2 cellular contexts compared by ENCODE assay signal in the genomic region with DNA sequence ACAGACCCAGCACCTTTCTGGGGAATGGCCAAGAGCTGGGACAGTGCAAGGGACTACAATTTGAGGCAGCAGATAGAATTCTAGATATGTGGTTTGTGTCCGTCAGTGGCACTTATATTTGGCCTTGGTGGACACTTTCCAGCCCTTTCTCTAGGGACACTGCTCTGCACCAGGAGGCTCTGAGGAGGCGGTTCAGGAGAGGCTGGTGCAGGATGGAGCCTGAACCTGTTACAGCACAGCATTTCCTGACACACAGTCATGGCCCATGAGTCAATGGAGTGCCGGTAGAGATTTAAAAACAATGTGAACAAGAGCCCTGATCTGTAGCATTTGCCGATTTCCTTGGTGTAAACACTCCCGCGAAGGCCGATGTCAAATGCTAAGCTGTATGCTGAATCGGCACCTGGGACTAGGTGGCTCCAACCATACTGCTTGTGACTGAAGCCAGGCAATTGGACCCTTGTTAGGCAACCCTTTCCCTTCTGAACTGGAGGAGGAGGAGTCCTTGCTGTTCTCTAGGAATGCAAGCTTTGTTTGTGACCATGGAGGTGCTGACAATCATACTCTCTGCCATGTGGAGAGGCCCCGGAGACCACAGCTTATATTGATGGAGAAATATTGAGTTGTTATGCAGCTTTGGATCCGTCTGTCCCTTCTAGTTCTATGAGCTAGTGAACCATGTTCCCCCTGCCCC.
A peak's percentile ranks its signal among the peaks of the same experiment; 100 is the strongest.
TF ChIP-seq lines count a peak whose summit lies in the region.

No MANE protein-coding gene starts in this region.

TF ChIP-seq in HepG2, 621 proteins besides CTCF, POLR2A, EP300 and RAD21:
- TF ChIP-seq, protein P1, sequence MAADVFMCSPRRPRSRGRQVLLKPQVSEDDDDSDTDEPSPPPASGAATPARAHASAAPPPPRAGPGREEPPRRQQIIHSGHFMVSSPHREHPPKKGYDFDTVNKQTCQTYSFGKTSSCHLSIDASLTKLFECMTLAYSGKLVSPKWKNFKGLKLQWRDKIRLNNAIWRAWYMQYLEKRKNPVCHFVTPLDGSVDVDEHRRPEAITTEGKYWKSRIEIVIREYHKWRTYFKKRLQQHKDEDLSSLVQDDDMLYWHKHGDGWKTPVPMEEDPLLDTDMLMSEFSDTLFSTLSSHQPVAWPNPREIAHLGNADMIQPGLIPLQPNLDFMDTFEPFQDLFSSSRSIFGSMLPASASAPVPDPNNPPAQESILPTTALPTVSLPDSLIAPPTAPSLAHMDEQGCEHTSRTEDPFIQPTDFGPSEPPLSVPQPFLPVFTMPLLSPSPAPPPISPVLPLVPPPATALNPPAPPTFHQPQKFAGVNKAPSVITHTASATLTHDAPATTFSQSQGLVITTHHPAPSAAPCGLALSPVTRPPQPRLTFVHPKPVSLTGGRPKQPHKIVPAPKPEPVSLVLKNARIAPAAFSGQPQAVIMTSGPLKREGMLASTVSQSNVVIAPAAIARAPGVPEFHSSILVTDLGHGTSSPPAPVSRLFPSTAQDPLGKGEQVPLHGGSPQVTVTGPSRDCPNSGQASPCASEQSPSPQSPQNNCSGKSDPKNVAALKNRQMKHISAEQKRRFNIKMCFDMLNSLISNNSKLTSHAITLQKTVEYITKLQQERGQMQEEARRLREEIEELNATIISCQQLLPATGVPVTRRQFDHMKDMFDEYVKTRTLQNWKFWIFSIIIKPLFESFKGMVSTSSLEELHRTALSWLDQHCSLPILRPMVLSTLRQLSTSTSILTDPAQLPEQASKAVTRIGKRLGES (CRISPR knock-in tag; IDR thresholded peaks at IDR 0.05; ENCODE audit: borderline replicate concordance): no peak
- no peak for TF ChIP-seq ATF7-NPFF (CRISPR knock-in tag; IDR thresholded peaks at IDR 0.05; ENCODE audit: low read depth)
- 0 out of 2 replicates have a peak, but pooled peaks have one; percentile 10 for TF ChIP-seq TRIM24 (CRISPR knock-in tag; IDR thresholded peaks at IDR 0.05)
- peak; percentile 46; the same call in 1 of the 2 replicates for TF ChIP-seq ZBTB7A (CRISPR knock-in tag; IDR thresholded peaks at IDR 0.05)
- TF ChIP-seq CEBPG (CRISPR knock-in tag; IDR thresholded peaks at IDR 0.05): 0 out of 2 replicates have a peak, but pooled peaks have one; percentile 5
- peak; percentile 84 to 85 for TF ChIP-seq MAFK (conservative IDR thresholded peaks at IDR 0.05 in 1 of 2, IDR thresholded peaks at IDR 0.05 in 1 of 2; ENCODE audit: low read length in 2 of 2)
- TF ChIP-seq ZNF337 (CRISPR knock-in tag; IDR thresholded peaks at IDR 0.05; ENCODE audit: borderline replicate concordance, low read depth): no peak
- TF ChIP-seq MAFF (IDR thresholded peaks at IDR 0.05; ENCODE audit: low read depth, low read length): peak; percentile 72
- no peak for TF ChIP-seq ZNF772 (CRISPR knock-in tag; IDR thresholded peaks at IDR 0.05)
- TF ChIP-seq, protein P2, sequence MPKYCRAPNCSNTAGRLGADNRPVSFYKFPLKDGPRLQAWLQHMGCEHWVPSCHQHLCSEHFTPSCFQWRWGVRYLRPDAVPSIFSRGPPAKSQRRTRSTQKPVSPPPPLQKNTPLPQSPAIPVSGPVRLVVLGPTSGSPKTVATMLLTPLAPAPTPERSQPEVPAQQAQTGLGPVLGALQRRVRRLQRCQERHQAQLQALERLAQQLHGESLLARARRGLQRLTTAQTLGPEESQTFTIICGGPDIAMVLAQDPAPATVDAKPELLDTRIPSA (CRISPR knock-in tag; IDR thresholded peaks at IDR 0.05; ENCODE audit: borderline replicate concordance): no peak
- TF ChIP-seq, protein P3, sequence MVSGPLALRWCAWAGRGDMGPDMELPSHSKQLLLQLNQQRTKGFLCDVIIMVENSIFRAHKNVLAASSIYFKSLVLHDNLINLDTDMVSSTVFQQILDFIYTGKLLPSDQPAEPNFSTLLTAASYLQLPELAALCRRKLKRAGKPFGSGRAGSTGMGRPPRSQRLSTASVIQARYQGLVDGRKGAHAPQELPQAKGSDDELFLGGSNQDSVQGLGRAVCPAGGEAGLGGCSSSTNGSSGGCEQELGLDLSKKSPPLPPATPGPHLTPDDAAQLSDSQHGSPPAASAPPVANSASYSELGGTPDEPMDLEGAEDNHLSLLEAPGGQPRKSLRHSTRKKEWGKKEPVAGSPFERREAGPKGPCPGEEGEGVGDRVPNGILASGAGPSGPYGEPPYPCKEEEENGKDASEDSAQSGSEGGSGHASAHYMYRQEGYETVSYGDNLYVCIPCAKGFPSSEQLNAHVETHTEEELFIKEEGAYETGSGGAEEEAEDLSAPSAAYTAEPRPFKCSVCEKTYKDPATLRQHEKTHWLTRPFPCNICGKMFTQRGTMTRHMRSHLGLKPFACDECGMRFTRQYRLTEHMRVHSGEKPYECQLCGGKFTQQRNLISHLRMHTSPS (CRISPR knock-in tag; IDR thresholded peaks at IDR 0.05; ENCODE audit: low read depth): no peak
- peak; percentile 72 for TF ChIP-seq BCL6 (CRISPR knock-in tag; IDR thresholded peaks at IDR 0.05)

TF ChIP-seq in H1, 55 proteins besides CTCF, POLR2A, EP300 and RAD21:
- TF ChIP-seq CREB1 (IDR thresholded peaks at IDR 0.05): no peak
- TF ChIP-seq, protein P4, sequence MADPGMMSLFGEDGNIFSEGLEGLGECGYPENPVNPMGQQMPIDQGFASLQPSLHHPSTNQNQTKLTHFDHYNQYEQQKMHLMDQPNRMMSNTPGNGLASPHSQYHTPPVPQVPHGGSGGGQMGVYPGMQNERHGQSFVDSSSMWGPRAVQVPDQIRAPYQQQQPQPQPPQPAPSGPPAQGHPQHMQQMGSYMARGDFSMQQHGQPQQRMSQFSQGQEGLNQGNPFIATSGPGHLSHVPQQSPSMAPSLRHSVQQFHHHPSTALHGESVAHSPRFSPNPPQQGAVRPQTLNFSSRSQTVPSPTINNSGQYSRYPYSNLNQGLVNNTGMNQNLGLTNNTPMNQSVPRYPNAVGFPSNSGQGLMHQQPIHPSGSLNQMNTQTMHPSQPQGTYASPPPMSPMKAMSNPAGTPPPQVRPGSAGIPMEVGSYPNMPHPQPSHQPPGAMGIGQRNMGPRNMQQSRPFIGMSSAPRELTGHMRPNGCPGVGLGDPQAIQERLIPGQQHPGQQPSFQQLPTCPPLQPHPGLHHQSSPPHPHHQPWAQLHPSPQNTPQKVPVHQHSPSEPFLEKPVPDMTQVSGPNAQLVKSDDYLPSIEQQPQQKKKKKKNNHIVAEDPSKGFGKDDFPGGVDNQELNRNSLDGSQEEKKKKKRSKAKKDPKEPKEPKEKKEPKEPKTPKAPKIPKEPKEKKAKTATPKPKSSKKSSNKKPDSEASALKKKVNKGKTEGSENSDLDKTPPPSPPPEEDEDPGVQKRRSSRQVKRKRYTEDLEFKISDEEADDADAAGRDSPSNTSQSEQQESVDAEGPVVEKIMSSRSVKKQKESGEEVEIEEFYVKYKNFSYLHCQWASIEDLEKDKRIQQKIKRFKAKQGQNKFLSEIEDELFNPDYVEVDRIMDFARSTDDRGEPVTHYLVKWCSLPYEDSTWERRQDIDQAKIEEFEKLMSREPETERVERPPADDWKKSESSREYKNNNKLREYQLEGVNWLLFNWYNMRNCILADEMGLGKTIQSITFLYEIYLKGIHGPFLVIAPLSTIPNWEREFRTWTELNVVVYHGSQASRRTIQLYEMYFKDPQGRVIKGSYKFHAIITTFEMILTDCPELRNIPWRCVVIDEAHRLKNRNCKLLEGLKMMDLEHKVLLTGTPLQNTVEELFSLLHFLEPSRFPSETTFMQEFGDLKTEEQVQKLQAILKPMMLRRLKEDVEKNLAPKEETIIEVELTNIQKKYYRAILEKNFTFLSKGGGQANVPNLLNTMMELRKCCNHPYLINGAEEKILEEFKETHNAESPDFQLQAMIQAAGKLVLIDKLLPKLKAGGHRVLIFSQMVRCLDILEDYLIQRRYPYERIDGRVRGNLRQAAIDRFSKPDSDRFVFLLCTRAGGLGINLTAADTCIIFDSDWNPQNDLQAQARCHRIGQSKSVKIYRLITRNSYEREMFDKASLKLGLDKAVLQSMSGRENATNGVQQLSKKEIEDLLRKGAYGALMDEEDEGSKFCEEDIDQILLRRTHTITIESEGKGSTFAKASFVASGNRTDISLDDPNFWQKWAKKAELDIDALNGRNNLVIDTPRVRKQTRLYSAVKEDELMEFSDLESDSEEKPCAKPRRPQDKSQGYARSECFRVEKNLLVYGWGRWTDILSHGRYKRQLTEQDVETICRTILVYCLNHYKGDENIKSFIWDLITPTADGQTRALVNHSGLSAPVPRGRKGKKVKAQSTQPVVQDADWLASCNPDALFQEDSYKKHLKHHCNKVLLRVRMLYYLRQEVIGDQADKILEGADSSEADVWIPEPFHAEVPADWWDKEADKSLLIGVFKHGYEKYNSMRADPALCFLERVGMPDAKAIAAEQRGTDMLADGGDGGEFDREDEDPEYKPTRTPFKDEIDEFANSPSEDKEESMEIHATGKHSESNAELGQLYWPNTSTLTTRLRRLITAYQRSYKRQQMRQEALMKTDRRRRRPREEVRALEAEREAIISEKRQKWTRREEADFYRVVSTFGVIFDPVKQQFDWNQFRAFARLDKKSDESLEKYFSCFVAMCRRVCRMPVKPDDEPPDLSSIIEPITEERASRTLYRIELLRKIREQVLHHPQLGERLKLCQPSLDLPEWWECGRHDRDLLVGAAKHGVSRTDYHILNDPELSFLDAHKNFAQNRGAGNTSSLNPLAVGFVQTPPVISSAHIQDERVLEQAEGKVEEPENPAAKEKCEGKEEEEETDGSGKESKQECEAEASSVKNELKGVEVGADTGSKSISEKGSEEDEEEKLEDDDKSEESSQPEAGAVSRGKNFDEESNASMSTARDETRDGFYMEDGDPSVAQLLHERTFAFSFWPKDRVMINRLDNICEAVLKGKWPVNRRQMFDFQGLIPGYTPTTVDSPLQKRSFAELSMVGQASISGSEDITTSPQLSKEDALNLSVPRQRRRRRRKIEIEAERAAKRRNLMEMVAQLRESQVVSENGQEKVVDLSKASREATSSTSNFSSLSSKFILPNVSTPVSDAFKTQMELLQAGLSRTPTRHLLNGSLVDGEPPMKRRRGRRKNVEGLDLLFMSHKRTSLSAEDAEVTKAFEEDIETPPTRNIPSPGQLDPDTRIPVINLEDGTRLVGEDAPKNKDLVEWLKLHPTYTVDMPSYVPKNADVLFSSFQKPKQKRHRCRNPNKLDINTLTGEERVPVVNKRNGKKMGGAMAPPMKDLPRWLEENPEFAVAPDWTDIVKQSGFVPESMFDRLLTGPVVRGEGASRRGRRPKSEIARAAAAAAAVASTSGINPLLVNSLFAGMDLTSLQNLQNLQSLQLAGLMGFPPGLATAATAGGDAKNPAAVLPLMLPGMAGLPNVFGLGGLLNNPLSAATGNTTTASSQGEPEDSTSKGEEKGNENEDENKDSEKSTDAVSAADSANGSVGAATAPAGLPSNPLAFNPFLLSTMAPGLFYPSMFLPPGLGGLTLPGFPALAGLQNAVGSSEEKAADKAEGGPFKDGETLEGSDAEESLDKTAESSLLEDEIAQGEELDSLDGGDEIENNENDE (IDR thresholded peaks at IDR 0.05; ENCODE audit: insufficient replicate concordance, low read length): no peak
- TF ChIP-seq YY1 (IDR thresholded peaks at IDR 0.05; ENCODE audit: low read depth, low read length): no peak
- no peak for TF ChIP-seq KDM1A (IDR thresholded peaks at IDR 0.05; ENCODE audit: borderline replicate concordance, low read length)
- no peak for TF ChIP-seq ZNF274 (IDR thresholded peaks at IDR 0.05; ENCODE audit: borderline replicate concordance, extremely low read depth, low read length)
- TF ChIP-seq NRF1 (IDR thresholded peaks at IDR 0.05; ENCODE audit: low read depth, low read length): no peak
- TF ChIP-seq, protein P5, sequence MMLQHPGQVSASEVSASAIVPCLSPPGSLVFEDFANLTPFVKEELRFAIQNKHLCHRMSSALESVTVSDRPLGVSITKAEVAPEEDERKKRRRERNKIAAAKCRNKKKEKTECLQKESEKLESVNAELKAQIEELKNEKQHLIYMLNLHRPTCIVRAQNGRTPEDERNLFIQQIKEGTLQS (IDR thresholded peaks at IDR 0.05; ENCODE audit: insufficient read depth, low read depth, low read length): no peak
- no peak for TF ChIP-seq SP2 (IDR thresholded peaks at IDR 0.05; ENCODE audit: low read length)
- no peak for TF ChIP-seq CBX5 (IDR thresholded peaks at IDR 0.05; ENCODE audit: low read depth, low read length)
- no peak for TF ChIP-seq GABPA (IDR thresholded peaks at IDR 0.05; ENCODE audit: borderline replicate concordance, insufficient read depth, low read length)
- TF ChIP-seq KDM4A (IDR thresholded peaks at IDR 0.05; ENCODE audit: low read depth, low read length, severe bottlenecking): no peak
- TF ChIP-seq CEBPB (IDR thresholded peaks at IDR 0.05; ENCODE audit: low read depth, low read length): no peak
- TF ChIP-seq TEAD4 (IDR thresholded peaks at IDR 0.05; ENCODE audit: low read depth, low read length): no peak
